24 cellular contexts compared by ENCODE assay signal in genomic region chr10:59285848-59286247, GRCh38.
DNase-seq lines count a peak whose midpoint lies in the region; ATAC-seq, FAIRE-seq and TF ChIP-seq lines count a peak whose summit lies in the region.
"Had no signal": no experiment of that assay in that cellular context is flagged by ENCODE, and none has a peak within 500 bp of the region (broad histone marks: within the 10 kb centered on the region; RNA-seq: fewer than 3 reads in every experiment).

No MANE protein-coding gene starts in this region.

- H3K4me2 ChIP-seq in keratinocyte (ENCODE audit: control insufficient read depth, extremely low read depth, insufficient read depth, low read depth, low read length) = no peak overlapping the region

- H3K27ac ChIP-seq in C4-2B = peak overlapping the region; percentile 43
- peak overlapping the region in 58 of 59 donors; percentile 23 to 98 (median 92) for H3K27ac ChIP-seq in dorsolateral prefrontal cortex
- no peak overlapping the region for H3K27ac ChIP-seq in keratinocyte (ENCODE audit: control insufficient read depth, insufficient read depth, low read length)
- peak overlapping the region; percentile 70 to 90 (median 76) for H3K27ac ChIP-seq in gastrocnemius medialis

- TF ChIP-seq CTCF in C4-2B (conservative IDR thresholded peaks at IDR 0.05) (no peak), dorsolateral prefrontal cortex (IDR thresholded peaks at IDR 0.05 in 54 of 56, conservative IDR thresholded peaks at IDR 0.05 in 2 of 56; ENCODE audit: low read depth in 1 of 56, partially characterized antibody in 56 of 56) (no peak), keratinocyte (optimal IDR thresholded peaks at IDR 0.05 in 1 of 3, IDR thresholded peaks at IDR 0.05 in 1 of 3, conservative IDR thresholded peaks at IDR 0.05 in 1 of 3; ENCODE audit: extremely low read depth in 1 of 3, insufficient read depth in 2 of 3, low read length in 3 of 3) (no peak), gastrocnemius medialis (IDR thresholded peaks at IDR 0.05 in 4 of 5, conservative IDR thresholded peaks at IDR 0.05 in 1 of 5) (no peak)

- H3K79me2 ChIP-seq in keratinocyte (ENCODE audit: control insufficient read depth, insufficient read depth, low read length) = no peaks in the 10 kb centered on the region

- H3K9ac ChIP-seq in keratinocyte (ENCODE audit: control insufficient read depth, extremely low read depth, insufficient read depth, low read length) = no peak overlapping the region

- no peaks in the 10 kb centered on the region for H3K27me3 ChIP-seq in dorsolateral prefrontal cortex
- no peaks in the 10 kb centered on the region for H3K27me3 ChIP-seq in keratinocyte (ENCODE audit: control insufficient read depth, extremely low read depth, insufficient read depth, low read length)
- no peaks in the 10 kb centered on the region for H3K27me3 ChIP-seq in gastrocnemius medialis
- H3K27me3 ChIP-seq: MG63 had no signal

- H3K4me1 ChIP-seq in keratinocyte (ENCODE audit: control insufficient read depth, extremely low read depth, insufficient read depth, low read length) = peaks cover 15% of the 10 kb centered on the region
- H3K4me1 ChIP-seq in gastrocnemius medialis = peaks cover 37% of the 10 kb centered on the region in 2 donors

- no peaks in the 10 kb centered on the region for H3K36me3 ChIP-seq in keratinocyte (ENCODE audit: control insufficient read depth in 2 of 2, extremely low read depth in 1 of 2, insufficient read depth in 2 of 2, low read length in 2 of 2)
- no peaks in the 10 kb centered on the region for H3K36me3 ChIP-seq in gastrocnemius medialis
- H3K36me3 ChIP-seq: MG63 had no signal

- TF ChIP-seq POLR2A in gastrocnemius medialis (IDR thresholded peaks at IDR 0.05) = no peak

- DNase-seq in dorsolateral prefrontal cortex (no peak), keratinocyte (ENCODE audit: low read depth, low spot score) (no peak), gastrocnemius medialis (no peak), activated gamma-delta T cell treated with Interleukin-2 at 50 U/mL for 16 hours (no peak), ureter (ENCODE audit: low spot score) (no peak), cerebellar cortex (ENCODE audit: low spot score) (no peak)
- DNase-seq: 8988T; CD4-positive, CD25-positive, alpha-beta regulatory T cell; MG63; NCI-H1105 treated with DMSO at 0.1 percent for 48 hours; NCI-H146; NCI-H1930; NCI-H2107; NCI-H446 treated with DMSO at 0.1 percent for 48 hours; NCI-H526; NCI-H82; NK-92 treated with Interleukin-12 subunit alpha and Interleukin-12 subunit beta, amount 100 ng/mL, for 24 hours; PC-3 had no signal

- H3K9me1 ChIP-seq in keratinocyte (ENCODE audit: control insufficient read depth, extremely low read depth, insufficient read depth, low read length) = no peaks in the 10 kb centered on the region

- no peak overlapping the region for H2AFZ ChIP-seq in keratinocyte (ENCODE audit: control insufficient read depth, low read length)

- H3K9me3 ChIP-seq in keratinocyte (ENCODE audit: control insufficient read depth, low read depth, low read length) (no peaks in the 10 kb centered on the region), gastrocnemius medialis (no peaks in the 10 kb centered on the region)
- H3K9me3 ChIP-seq: MG63 had no signal

- in situ Hi-C loops in gastrocnemius medialis (cut with MboI; ENCODE audit: low sequenced_read_pairs in 4 of 4) = no loop called here

- ATAC-seq in gastrocnemius medialis = no peak
- ATAC-seq: K562, PC-3 had no signal

- intact Hi-C loops in dorsolateral prefrontal cortex (cut with DNase I) (loop anchor here (5.0 kb wide), 2 partner anchors 36 to 76 kb away; partner anchors contain the start of gene FAM13C (in 1 of the 2)), gastrocnemius medialis (cut with DNase I; ENCODE audit: low total_unique reads) (no loop called here)

- no peaks in the 10 kb centered on the region for H4K20me1 ChIP-seq in keratinocyte (ENCODE audit: control insufficient read depth, extremely low read depth, insufficient read depth, low read length)

- H3K4me3 ChIP-seq in dorsolateral prefrontal cortex (peak overlapping the region in 2 of 59 donors; percentile 0 to 17), keratinocyte (ENCODE audit: control insufficient read depth in 2 of 3, extremely low read depth in 1 of 3, insufficient read depth in 2 of 3, low read depth in 1 of 3, low read length in 3 of 3) (no peak overlapping the region), gastrocnemius medialis (no peak overlapping the region)
- H3K4me3 ChIP-seq: K562, MG63 had no signal

- dilution Hi-C loops in keratinocyte (cut with MboI; ENCODE audit: extremely low pct_ligation_motif_present, low sequenced_read_pairs) = no loop called here

- peak; percentile 86 for FAIRE-seq in keratinocyte (lab: Jason Lieb, UNC)
- FAIRE-seq: D721Med, GM18507, H54, HTR-8/SVneo, K562 had no signal
